ENCODE assay signal across 8 cellular contexts in the genomic region with DNA sequence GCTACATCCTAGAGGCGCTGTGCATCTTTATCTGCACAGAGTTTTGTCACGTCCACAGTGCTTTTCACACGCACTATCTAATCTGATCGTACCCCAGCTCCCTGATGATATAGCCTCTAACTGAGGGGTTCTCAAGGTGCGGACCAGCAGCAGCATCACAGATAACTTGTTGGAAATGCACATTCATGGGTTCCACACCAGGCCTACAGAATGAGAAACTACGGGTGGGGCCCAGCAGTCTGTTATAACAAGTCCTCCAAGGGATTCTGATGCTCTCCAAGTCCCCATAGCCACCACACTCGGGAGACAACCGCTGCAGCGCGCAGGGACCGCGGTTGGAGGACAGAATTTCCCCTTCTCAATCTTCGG. TPM values are rescaled to one million over a fixed set of nuclear protein-coding genes. Genes with fewer than 3 reads are reported as not detected.
DNase-seq lines count a peak whose midpoint lies in the region; ATAC-seq and TF ChIP-seq lines count a peak whose summit lies in the region.

No MANE protein-coding gene starts in this region.

- TF ChIP-seq POLR2A in testis (IDR thresholded peaks at IDR 0.05): no peak

- H3K4me3 ChIP-seq in kidney epithelial cell (ENCODE audit: low read depth, low read length) (peak overlapping the region; percentile 95), testis (peak overlapping the region; percentile 92 to 95)

- peaks cover 2% of the 10 kb centered on the region for H3K27me3 Mint-ChIP-seq in activated CD4-positive, alpha-beta T cell treated with anti-CD3 and anti-CD28 coated beads, Interleukin-2, amount 10 ng/mL, durations not matched to agents 24 days and 14 days

- peak overlapping the region; percentile 100 for H3K4me3 Mint-ChIP-seq in activated CD4-positive, alpha-beta T cell treated with anti-CD3 and anti-CD28 coated beads, Interleukin-2, amount 10 ng/mL, durations not matched to agents 24 days and 14 days

- no peak for TF ChIP-seq CTCF in kidney epithelial cell (IDR thresholded peaks at IDR 0.05; ENCODE audit: insufficient read depth, low read length, poor library complexity, severe bottlenecking)
- TF ChIP-seq CTCF in testis (IDR thresholded peaks at IDR 0.05): no peak

- intact Hi-C loops in activated CD4-positive, alpha-beta T cell treated with anti-CD3 and anti-CD28 coated beads, Interleukin-2, amount 10 ng/mL, durations not matched to agents 24 days and 14 days (cut with micrococcal nuclease): loop anchor here (1.0 to 10.0 kb wide), 13 partner anchors 46 to 1824 kb away; a partner anchor contains a TSS
- intact Hi-C loops in testis (cut with DNase I; ENCODE audit: low total_unique reads): loop anchor here (5.0 kb wide), 1 partner anchor 46 kb away; no protein-coding TSS in a partner anchor

- H3K27ac Mint-ChIP-seq in activated CD4-positive, alpha-beta T cell treated with anti-CD3 and anti-CD28 coated beads, Interleukin-2, amount 10 ng/mL, durations not matched to agents 24 days and 14 days: peak overlapping the region; percentile 98

- ATAC-seq in HG03135 (IDR thresholded peaks at IDR 0.05; ENCODE audit: unreplicated experiment) (no peak), GM18517 (IDR thresholded peaks at IDR 0.05; ENCODE audit: unreplicated experiment) (no peak)

- WGBS in testis, 2 donors: 6 to 7% methylated on average over 11 to 13 of the region's 13 CpGs

- no peaks in the 10 kb centered on the region for H3K9me3 ChIP-seq in testis

- H3K36me3 ChIP-seq in kidney epithelial cell (ENCODE audit: control insufficient read depth, insufficient read depth, low read length) (no peaks in the 10 kb centered on the region), testis (ENCODE audit: low read depth, missing control alignments) (no peaks in the 10 kb centered on the region)

- peak overlapping the region; percentile 96 to 97 for H3K27ac ChIP-seq in testis

- no peak for DNase-seq in activated CD4-positive, alpha-beta T cell treated with anti-CD3 and anti-CD28 coated beads, Interleukin-2, amount 10 ng/mL, durations not matched to agents 24 days and 14 days
- no peak for DNase-seq in activated CD4-positive, alpha-beta T cell treated with anti-CD3 and anti-CD28 coated beads, Interleukin-2, amount 50 U/mL, for 48 hours
- DNase-seq in amniotic epithelial cell (ENCODE audit: low read depth) (peak; percentile 17), kidney epithelial cell (ENCODE audit: low read depth) (no peak), testis (no peak)
- DNase-seq in stimulated activated CD4-positive, alpha-beta T cell treated with anti-CD3 and anti-CD28 coated beads, Interleukin-4, amount 100 ng/mL, for 24 hours: no peak

- H3K27me3 ChIP-seq in kidney epithelial cell (ENCODE audit: control insufficient read depth, insufficient read depth, low read length): no peaks in the 10 kb centered on the region
- H3K27me3 ChIP-seq in testis: no peaks in the 10 kb centered on the region

- H3K4me1 Mint-ChIP-seq in activated CD4-positive, alpha-beta T cell treated with anti-CD3 and anti-CD28 coated beads, Interleukin-2, amount 10 ng/mL, durations not matched to agents 24 days and 14 days: peaks cover 39% of the 10 kb centered on the region

- no peaks in the 10 kb centered on the region for H3K9me3 Mint-ChIP-seq in activated CD4-positive, alpha-beta T cell treated with anti-CD3 and anti-CD28 coated beads, Interleukin-2, amount 10 ng/mL, durations not matched to agents 24 days and 14 days

- H3K36me3 Mint-ChIP-seq in activated CD4-positive, alpha-beta T cell treated with anti-CD3 and anti-CD28 coated beads, Interleukin-2, amount 10 ng/mL, durations not matched to agents 24 days and 14 days (ENCODE audit: low read depth): peaks cover 33% of the 10 kb centered on the region

- H3K4me1 ChIP-seq in testis: peaks cover 18% of the 10 kb centered on the region

RNA-seq across cellular contexts. Expression of a gene that starts 0.8 kb away (rescaled TPM):
- total RNA-seq in activated CD4-positive, alpha-beta T cell treated with anti-CD3 and anti-CD28 coated beads, Interleukin-2, amount 10 ng/mL, durations not matched to agents 24 days and 14 days: 489 and 490 TPM in 2 replicates
- 347 and 378 TPM in 2 replicates for total RNA-seq in kidney epithelial cell
- total RNA-seq in testis: 100 to 1,000 TPM; 238 to 284 TPM
- polyA plus RNA-seq in testis (ENCODE audit: insufficient read depth, low read depth, low replicate concordance): 267 TPM

RNA-seq across cellular contexts. Expression of a gene that starts 53.5 kb away (rescaled TPM):
- 99.3 and 100 TPM in 2 replicates for total RNA-seq in activated CD4-positive, alpha-beta T cell treated with anti-CD3 and anti-CD28 coated beads, Interleukin-2, amount 10 ng/mL, durations not matched to agents 24 days and 14 days
- 47.6 and 63.0 TPM in 2 replicates for total RNA-seq in kidney epithelial cell
- 100 to 1,000 TPM; 107 to 117 TPM for total RNA-seq in testis
- polyA plus RNA-seq in testis (ENCODE audit: insufficient read depth, low read depth, low replicate concordance): 62.7 TPM
